Comparison of ENCODE assay signal across 7 cellular contexts in the genomic region with DNA sequence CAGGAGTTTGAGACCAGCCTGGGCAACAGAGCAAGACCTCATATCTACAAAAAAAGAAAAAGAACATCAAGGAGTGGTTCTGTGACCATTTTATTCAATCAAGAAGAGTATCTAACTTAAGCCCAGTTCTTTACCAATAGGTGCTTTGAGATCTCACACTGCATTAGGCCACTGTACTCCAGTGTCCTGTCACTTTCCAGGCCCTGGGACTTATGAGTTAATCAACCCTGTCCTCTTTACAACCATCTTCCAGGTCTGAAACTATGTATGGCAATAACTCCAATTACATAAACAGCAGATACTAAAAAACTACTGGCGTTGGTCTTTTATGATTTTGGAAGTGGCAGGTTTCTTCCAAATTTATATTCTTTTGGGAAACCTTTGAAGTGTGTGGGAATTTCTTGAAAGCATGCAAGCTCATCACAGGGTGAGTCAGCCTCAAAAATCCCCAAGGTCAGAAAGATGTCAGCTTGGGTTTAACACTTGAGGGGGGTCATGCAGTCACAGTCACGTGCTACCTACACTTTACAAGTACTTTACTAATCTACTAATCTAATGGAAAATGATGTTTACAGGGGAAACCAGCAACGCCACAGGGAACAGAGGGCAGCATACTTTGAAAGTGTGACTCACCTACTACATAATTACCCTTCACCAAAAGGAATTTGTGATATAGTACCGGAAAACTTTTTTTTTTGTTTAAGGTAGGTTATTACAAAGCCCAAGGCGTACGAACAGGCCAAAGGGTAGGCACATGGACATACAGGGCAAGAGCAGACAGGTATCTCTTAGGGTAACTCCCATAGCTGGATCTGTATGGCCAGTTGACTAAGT. TPM values are rescaled to one million over a fixed set of nuclear protein-coding genes. Genes with fewer than 3 reads are reported as not detected.
A peak's percentile ranks its signal among the peaks of the same experiment; 100 is the strongest.
DNase-seq lines count a peak whose midpoint lies in the region; FAIRE-seq and TF ChIP-seq lines count a peak whose summit lies in the region.

No MANE protein-coding gene starts in this region.

- 0 out of 2 replicates have a peak overlapping the region, but pooled peaks have one; percentile 6 for H3K4me2 ChIP-seq in KMS-11

- H3K27me3 Mint-ChIP-seq in dendritic cell treated with granulocyte-macrophage colony-stimulating factor and Interleukin-4, amounts not matched to agents 40 ng/mL and 50 ng/mL, for 4 days, result no peaks in the 10 kb centered on the region

- H3K27me3 ChIP-seq in KMS-11 (ENCODE audit: insufficient read depth, low read depth), result no peaks in the 10 kb centered on the region
- H3K27me3 ChIP-seq in small intestine (ENCODE audit: control insufficient read depth in 2 of 2, insufficient read depth in 2 of 2, low read length in 2 of 2), result no peaks in the 10 kb centered on the region

- DNase-seq in GM19239 (ENCODE audit: insufficient read length, low spot score) (no peak), small intestine (peak; percentile 50), NCI-H1694 treated with DMSO at 0.1 percent for 48 hours (lab: John Stamatoyannopoulos, UW) (no peak), NCI-H1436 treated with DMSO at 0.1 percent for 48 hours (lab: John Stamatoyannopoulos, UW) (no peak), 8988T (no peak)

- H3K27ac ChIP-seq in KMS-11, result 0 out of 2 replicates have a peak overlapping the region, but pooled peaks have one; percentile 1
- H3K27ac ChIP-seq in small intestine (ENCODE audit: low read depth in 1 of 2, low read length in 1 of 2), result peak overlapping the region; percentile 11 to 39

- H4K20me1 ChIP-seq in KMS-11 (ENCODE audit: insufficient read depth), result no peaks in the 10 kb centered on the region

- FAIRE-seq in GM19239 (lab: Jason Lieb, UNC) (peak; percentile 73), small intestine (lab: Jason Lieb, UNC) (no peak)

- H3K27ac Mint-ChIP-seq in dendritic cell treated with granulocyte-macrophage colony-stimulating factor and Interleukin-4, amounts not matched to agents 40 ng/mL and 50 ng/mL, for 4 days, result peak overlapping the region; percentile 30

- no peaks in the 10 kb centered on the region for H3K9me3 Mint-ChIP-seq in dendritic cell treated with granulocyte-macrophage colony-stimulating factor and Interleukin-4, amounts not matched to agents 40 ng/mL and 50 ng/mL, for 4 days

- H3K4me1 Mint-ChIP-seq in dendritic cell treated with granulocyte-macrophage colony-stimulating factor and Interleukin-4, amounts not matched to agents 40 ng/mL and 50 ng/mL, for 4 days (ENCODE audit: low read depth), result peaks cover 35% of the 10 kb centered on the region

- no peak overlapping the region for H2AFZ ChIP-seq in KMS-11 (ENCODE audit: low read depth)

- H3K4me1 ChIP-seq in KMS-11 (ENCODE audit: low read depth, poor library complexity, severe bottlenecking) (peaks cover 19% of the 10 kb centered on the region), small intestine (ENCODE audit: control insufficient read depth in 2 of 2, insufficient read depth in 1 of 2, low read depth in 1 of 2, low read length in 1 of 2) (peaks cover 0 to 2% of the 10 kb centered on the region in 2 donors)

- no peaks in the 10 kb centered on the region; the same call in 1 of the 2 replicates for H3K36me3 ChIP-seq in KMS-11 (ENCODE audit: insufficient read depth)
- peaks cover 0 to 6% of the 10 kb centered on the region in 2 donors for H3K36me3 ChIP-seq in small intestine (ENCODE audit: control insufficient read depth in 2 of 2, insufficient read depth in 2 of 2, low read length in 2 of 2)

- no peaks in the 10 kb centered on the region for H3K9me3 ChIP-seq in small intestine (ENCODE audit: control insufficient read depth, low read depth)

- 0 out of 2 replicates have a peak, but pooled peaks cover 6% of the 10 kb centered on the region for H3K79me2 ChIP-seq in KMS-11 (ENCODE audit: insufficient read depth, low read depth)

- intact Hi-C loops in dendritic cell treated with granulocyte-macrophage colony-stimulating factor and Interleukin-4, amounts not matched to agents 40 ng/mL and 50 ng/mL, for 4 days (cut with micrococcal nuclease), result no loop called here

- no peak overlapping the region for H3K9ac ChIP-seq in KMS-11

- peaks cover 33% of the 10 kb centered on the region for H3K36me3 Mint-ChIP-seq in dendritic cell treated with granulocyte-macrophage colony-stimulating factor and Interleukin-4, amounts not matched to agents 40 ng/mL and 50 ng/mL, for 4 days (ENCODE audit: low read depth)

- no peak overlapping the region for H3K4me3 Mint-ChIP-seq in dendritic cell treated with granulocyte-macrophage colony-stimulating factor and Interleukin-4, amounts not matched to agents 40 ng/mL and 50 ng/mL, for 4 days

- 19 to 47% (median 25%) methylated on average over 6 of the region's 6 CpGs for WGBS in small intestine, 3 donors

- no peak overlapping the region for H3K4me3 ChIP-seq in KMS-11 (IDR thresholded peaks at IDR 0.05; ENCODE audit: insufficient read depth, low read depth, low read length)
- H3K4me3 ChIP-seq in small intestine (ENCODE audit: low read depth in 1 of 2, low read length in 2 of 2), result no peak overlapping the region

- no peak for TF ChIP-seq CTCF in KMS-11 (conservative IDR thresholded peaks at IDR 0.05; ENCODE audit: low read depth, low read length)

RNA-seq across cellular contexts. Expression of a gene that starts 15.6 kb away (rescaled TPM):
- polyA plus RNA-seq in small intestine, result 10 to 100 TPM; 17.3 to 28.3 (median 25.0) TPM
